8 cellular contexts compared by ENCODE assay signal in the genomic region with DNA sequence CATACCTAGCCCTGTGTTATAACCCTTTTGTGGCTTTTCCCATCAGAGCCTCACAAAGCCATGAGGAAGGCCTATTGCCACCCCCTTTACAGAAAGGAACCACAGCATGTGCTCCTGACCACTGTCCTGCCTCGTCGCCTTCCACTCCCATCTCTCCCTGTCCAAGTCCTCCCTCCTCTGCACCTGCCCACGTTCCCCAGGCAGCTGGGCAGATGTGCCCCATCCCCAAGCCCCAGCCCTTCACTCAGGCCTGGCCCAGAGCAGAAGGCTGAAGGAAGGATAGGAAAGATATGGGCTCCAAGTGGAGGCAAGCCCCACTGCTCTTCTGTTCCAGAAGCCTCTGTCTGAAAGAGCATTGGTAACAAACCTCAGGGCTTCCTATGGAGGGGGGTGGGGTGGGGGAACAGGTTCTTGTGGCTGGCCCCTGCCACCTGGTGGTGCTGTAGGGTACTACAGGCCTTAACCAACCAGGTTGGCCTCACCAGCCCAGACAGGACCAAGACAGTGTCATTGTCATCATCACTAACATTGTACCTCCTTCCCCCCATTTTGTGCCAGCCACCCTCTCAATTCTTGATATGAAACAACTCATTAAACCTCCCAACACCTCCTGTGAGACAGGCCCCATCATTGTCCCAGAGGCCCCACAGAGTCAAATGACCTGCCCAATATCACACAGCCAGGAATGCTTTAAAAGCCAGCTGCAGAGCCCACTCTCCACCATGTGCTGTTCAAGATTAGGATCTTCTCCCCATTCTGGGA. TPM values are rescaled to one million over a fixed set of nuclear protein-coding genes. Genes with fewer than 3 reads are reported as not detected.
A peak's percentile ranks its signal among the peaks of the same experiment; 100 is the strongest.
DNase-seq lines count a peak whose midpoint lies in the region; ATAC-seq and TF ChIP-seq lines count a peak whose summit lies in the region.

No MANE protein-coding gene starts in this region.

- DNase-seq in CMK (ENCODE audit: low read depth) (peak; percentile 77), H9 (peak; percentile 82), NCI-H748 treated with DMSO at 0.1 percent for 48 hours (lab: John Stamatoyannopoulos, UW) (peak; percentile 1), dorsolateral prefrontal cortex (peak; percentile 82 to 93 (median 86)), lung microvascular endothelial cell (ENCODE audit: low read depth in 2 of 2) (peak; percentile 87 to 90)
- DNase-seq in activated CD8-positive, alpha-beta T cell treated with anti-CD3 and anti-CD28 coated beads, Interleukin-2, amount 10 ng/mL, durations not matched to agents 7 days and 5 days = peak; percentile 92
- DNase-seq in stimulated activated CD8-positive, alpha-beta memory T cell treated with anti-CD3 and anti-CD28 coated beads, Interleukin-12 subunit alpha, Interleukin-12 subunit beta, amount 100 ng/mL, for 4 hours (ENCODE audit: low read depth) = peak; percentile 66

- CTCF ChIA-PET in activated CD8-positive, alpha-beta T cell treated with anti-CD3 and anti-CD28 coated beads, Interleukin-2, amount 10 ng/mL, durations not matched to agents 7 days and 5 days (lab: Charles Lee) = interaction anchor here (0.6 to 4.3 kb wide), 23 partner anchors 9 to 202 kb away, joined by 3 to 38 read pairs (median 3); partner anchors contain the start of genes ABHD14B, DUSP7, PARP3 and POC1A

- no peak overlapping the region for H2BK12ac ChIP-seq in H9 (ENCODE audit: insufficient read length, low read depth, low read length)

- H3K79me2 ChIP-seq in H9 (ENCODE audit: insufficient read depth, low read length) = no peaks in the 10 kb centered on the region

- H3K27me3 Mint-ChIP-seq in H9 (ENCODE audit: low read depth) = no peaks in the 10 kb centered on the region
- no peaks in the 10 kb centered on the region for H3K27me3 Mint-ChIP-seq in activated CD8-positive, alpha-beta T cell treated with anti-CD3 and anti-CD28 coated beads, Interleukin-2, amount 10 ng/mL, durations not matched to agents 7 days and 5 days (ENCODE audit: low read depth)

- no peaks in the 10 kb centered on the region for H3K23me2 ChIP-seq in H9 (ENCODE audit: insufficient read length, low read depth, low read length, poor library complexity, severe bottlenecking)

- H2BK15ac ChIP-seq in H9 (ENCODE audit: low read depth, low read length) = no peak overlapping the region

- WGBS in H9 (ENCODE audit: extremely low coverage, insufficient read length, low lambda C conversion rate) = no CpG with 5 or more reads among the region's 3 CpGs

- intact Hi-C loops in dorsolateral prefrontal cortex (cut with DNase I) = loop anchor here (1.0 to 5.0 kb wide), 4 partner anchors 87 to 202 kb away; partner anchors contain the start of genes DUSP7 (in 2 of the 2), PARP3 (in 1 of the 2) and RRP9 (in 1 of the 2)

- H2BK20ac ChIP-seq in H9 (ENCODE audit: low read depth, low read length, poor library complexity, severe bottlenecking) = no peak overlapping the region

- H3K79me1 ChIP-seq in H9 (ENCODE audit: insufficient read depth, low read depth, low read length, poor library complexity, severe bottlenecking) = no peaks in the 10 kb centered on the region

- no peak overlapping the region; a peak in 1 of 7 replicates for H3K27ac Mint-ChIP-seq in H9
- peak overlapping the region; percentile 82 for H3K27ac Mint-ChIP-seq in activated CD8-positive, alpha-beta T cell treated with anti-CD3 and anti-CD28 coated beads, Interleukin-2, amount 10 ng/mL, durations not matched to agents 7 days and 5 days

- no peak overlapping the region for H2AK5ac ChIP-seq in H9 (ENCODE audit: insufficient read length, low read length)

- H2AFZ ChIP-seq in H9 (ENCODE audit: low read length) = no peak overlapping the region

- peak; percentile 92 for ATAC-seq in activated CD8-positive, alpha-beta T cell treated with anti-CD3 and anti-CD28 coated beads, Interleukin-2, amount 10 ng/mL, durations not matched to agents 7 days and 5 days
- ATAC-seq in GM18517 (IDR thresholded peaks at IDR 0.05; ENCODE audit: unreplicated experiment) = no peak

- H4K91ac ChIP-seq in H9 (ENCODE audit: insufficient read length, low read depth, low read length) = no peak overlapping the region

- H2BK120ac ChIP-seq in H9 (ENCODE audit: low read depth, low read length, poor library complexity, severe bottlenecking) = no peak overlapping the region

- no peak overlapping the region for H3K18ac ChIP-seq in H9 (ENCODE audit: insufficient read length, low read depth, low read length)

- peaks cover 3 to 4% of the 10 kb centered on the region in 2 experiments for H3K4me1 Mint-ChIP-seq in H9
- H3K4me1 Mint-ChIP-seq in activated CD8-positive, alpha-beta T cell treated with anti-CD3 and anti-CD28 coated beads, Interleukin-2, amount 10 ng/mL, durations not matched to agents 7 days and 5 days (ENCODE audit: low read depth) = peaks cover 14% of the 10 kb centered on the region

- no peaks in the 10 kb centered on the region for H3K4me1 ChIP-seq in H9 (ENCODE audit: insufficient read depth, low read length)

- H3K56ac ChIP-seq in H9 (ENCODE audit: insufficient read length, low read depth, low read length) = no peak overlapping the region

- peaks cover 28 to 77% (median 71%) of the 10 kb centered on the region in 3 experiments for H3K36me3 Mint-ChIP-seq in H9 (ENCODE audit: insufficient read depth in 1 of 3, low read depth in 3 of 3)
- H3K36me3 Mint-ChIP-seq in activated CD8-positive, alpha-beta T cell treated with anti-CD3 and anti-CD28 coated beads, Interleukin-2, amount 10 ng/mL, durations not matched to agents 7 days and 5 days (ENCODE audit: low read depth) = peaks cover 32% of the 10 kb centered on the region

- H4K8ac ChIP-seq in H9 (replicated peaks; ENCODE audit: insufficient read length, low read depth, low read length) = no peak overlapping the region

- no peak overlapping the region for H3K4me2 ChIP-seq in H9 (ENCODE audit: insufficient read depth, insufficient read length, low read length)

- TF ChIP-seq CTCF in H9 (conservative IDR thresholded peaks at IDR 0.05) = peak; percentile 97
- peak; percentile 90 to 100 (median 99) for TF ChIP-seq CTCF in dorsolateral prefrontal cortex (IDR thresholded peaks at IDR 0.05 in 54 of 56, conservative IDR thresholded peaks at IDR 0.05 in 2 of 56; ENCODE audit: low read depth in 1 of 56, partially characterized antibody in 56 of 56)

- H3K4ac ChIP-seq in H9 (ENCODE audit: low read depth, low read length) = no peak overlapping the region

- no peak overlapping the region for H3K14ac ChIP-seq in H9 (ENCODE audit: insufficient read depth, low read length)

- peaks cover 7% of the 10 kb centered on the region for H4K20me1 ChIP-seq in H9 (ENCODE audit: control insufficient read depth, insufficient read depth, insufficient read length)

- no peak overlapping the region for H3T11ph ChIP-seq in H9 (ENCODE audit: low read length)

- no peak overlapping the region for H4K5ac ChIP-seq in H9 (ENCODE audit: insufficient read length, low read depth, low read length)

- H3K4me3 ChIP-seq in dorsolateral prefrontal cortex = no peak overlapping the region

- H3K9me3 ChIP-seq in H9 (ENCODE audit: control insufficient read depth, low read depth, low read length) = no peaks in the 10 kb centered on the region

- no peak overlapping the region for H3K27ac ChIP-seq in H9 (ENCODE audit: insufficient read length, low read depth, low read length)
- H3K27ac ChIP-seq in dorsolateral prefrontal cortex = peak overlapping the region in 37 of 59 donors; percentile 7 to 91 (median 60)

- H3K27me3 ChIP-seq in H9 (ENCODE audit: insufficient read depth, low read length) (no peaks in the 10 kb centered on the region), dorsolateral prefrontal cortex (no peaks in the 10 kb centered on the region)

- H2BK5ac ChIP-seq in H9 (ENCODE audit: insufficient read length, low read length) = no peak overlapping the region

- peak overlapping the region in 1 of 2 experiments; percentile 17; a peak in 2 of 5 replicates for H3K4me3 Mint-ChIP-seq in H9
- no peak overlapping the region for H3K4me3 Mint-ChIP-seq in activated CD8-positive, alpha-beta T cell treated with anti-CD3 and anti-CD28 coated beads, Interleukin-2, amount 10 ng/mL, durations not matched to agents 7 days and 5 days

- no peak overlapping the region for H3K23ac ChIP-seq in H9 (ENCODE audit: insufficient read length, low read depth, low read length)

- no peaks in the 10 kb centered on the region for H3K9me3 Mint-ChIP-seq in H9
- H3K9me3 Mint-ChIP-seq in activated CD8-positive, alpha-beta T cell treated with anti-CD3 and anti-CD28 coated beads, Interleukin-2, amount 10 ng/mL, durations not matched to agents 7 days and 5 days (ENCODE audit: insufficient read depth) = no peaks in the 10 kb centered on the region

- H3K9ac ChIP-seq in H9 (ENCODE audit: extremely low read depth, insufficient read length, low read length) = no peak overlapping the region

- POLR2A ChIA-PET in activated CD8-positive, alpha-beta T cell treated with anti-CD3 and anti-CD28 coated beads, Interleukin-2, amount 10 ng/mL, durations not matched to agents 7 days and 5 days (lab: Charles Lee) = interaction anchor here (0.8 to 0.9 kb wide), 2 partner anchors 10 to 142 kb away, joined by 3 read pairs; partner anchors contain the start of gene POC1A

RNA-seq across cellular contexts. Expression of gene POC1A, which starts 10.0 kb away (rescaled TPM):
- 29.0 and 29.3 TPM in 2 replicates for total RNA-seq in H9 (2021)
- 10 to 100 TPM; 31.7 to 32.3 TPM for total RNA-seq in activated CD8-positive, alpha-beta T cell treated with anti-CD3 and anti-CD28 coated beads, Interleukin-2, amount 10 ng/mL, durations not matched to agents 7 days and 5 days
- total RNA-seq in dorsolateral prefrontal cortex = 1 to 10 TPM; 1.3 to 5.8 (median 3.0) TPM
- total RNA-seq in lung microvascular endothelial cell = 4.0 and 8.7 TPM in 2 replicates

RNA-seq across cellular contexts. Expression of gene ALAS1, which starts 53.7 kb away (rescaled TPM):
- total RNA-seq in H9 (2021) (39.1 and 40.4 TPM in 2 replicates), dorsolateral prefrontal cortex (10 to 100 TPM; 34.8 to 81.1 (median 55.4) TPM), lung microvascular endothelial cell (28.4 and 35.5 TPM in 2 replicates)
- total RNA-seq in activated CD8-positive, alpha-beta T cell treated with anti-CD3 and anti-CD28 coated beads, Interleukin-2, amount 10 ng/mL, durations not matched to agents 7 days and 5 days = 10 to 100 TPM; 57.7 to 60.8 TPM

Comparison
In these comparisons a context has a peak if more than half of its experiments do, and no peak if none do; other contexts are left out.
1. DNase-seq: peak in every context shown above with its lines; median percentile 92 in activated CD8-positive, alpha-beta T cell treated with anti-CD3 and anti-CD28 coated beads, Interleukin-2, amount 10 ng/mL, durations not matched to agents 7 days and 5 days; 88 in lung microvascular endothelial cell; 86 in dorsolateral prefrontal cortex; 82 in H9; 77 in CMK; 66 in stimulated activated CD8-positive, alpha-beta memory T cell treated with anti-CD3 and anti-CD28 coated beads, Interleukin-12 subunit alpha, Interleukin-12 subunit beta, amount 100 ng/mL, for 4 hours; 1 in NCI-H748 treated with DMSO at 0.1 percent for 48 hours.